Comparison of ENCODE assay signal across 10 cellular contexts in genomic region chr2:55585451-55586079, GRCh38. TPM values are rescaled to one million over a fixed set of nuclear protein-coding genes. Genes with fewer than 3 reads are reported as not detected.
DNase-seq lines count a peak whose midpoint lies in the region; ATAC-seq, FAIRE-seq and TF ChIP-seq lines count a peak whose summit lies in the region.
"Had no signal": no experiment of that assay in that cellular context is flagged by ENCODE, and none has a peak within 500 bp of the region (broad histone marks: within the 10 kb centered on the region; RNA-seq: fewer than 3 reads in every experiment).

No MANE protein-coding gene starts in this region.

- H3K27ac Mint-ChIP-seq in WTC11 = peak overlapping the region; percentile 74; the same call in 1 of the 2 replicates
- H3K27ac Mint-ChIP-seq: T-helper 2 cell treated with Interferon-gamma antibody and Interleukin-4, amounts not matched to agents 5 μg/mL and 100 μg/mL, for 36 hours had no signal

- H3K27me3 ChIP-seq in ACC112 (ENCODE audit: insufficient read depth, low read length) (no peaks in the 10 kb centered on the region), BE2C (no peaks in the 10 kb centered on the region), colonic mucosa (no peaks in the 10 kb centered on the region)
- H3K27me3 ChIP-seq: tibial nerve had no signal

- H3K27me3 Mint-ChIP-seq in WTC11 (ENCODE audit: low read depth) = no peaks in the 10 kb centered on the region

- H3K4me1 ChIP-seq in ACC112 (ENCODE audit: control insufficient read depth, insufficient read depth, low read length, unreplicated experiment) (peaks cover 52% of the 10 kb centered on the region), BE2C (no peaks in the 10 kb centered on the region), colonic mucosa (no peaks in the 10 kb centered on the region)

- no peak overlapping the region for H3K9ac ChIP-seq in colonic mucosa (ENCODE audit: low read depth in 2 of 2, low read length in 2 of 2)

- POLR2A ChIA-PET in WTC11 (lab: Charles Lee) = no interaction called here

- intact Hi-C loops in colonic mucosa (cut with DNase I) = no loop called here

- no peak overlapping the region for H3K4me3 Mint-ChIP-seq in WTC11
- H3K4me3 Mint-ChIP-seq: T-helper 2 cell treated with Interferon-gamma antibody and Interleukin-4, amounts not matched to agents 5 μg/mL and 100 μg/mL, for 36 hours had no signal

- peak overlapping the region; percentile 99 for H3K27ac ChIP-seq in ACC112 (ENCODE audit: low read depth, low read length)
- no peak overlapping the region for H3K27ac ChIP-seq in colonic mucosa
- H3K27ac ChIP-seq: tibial nerve had no signal

- H3K4me3 ChIP-seq in ACC112 (ENCODE audit: low read depth, low read length) (peak overlapping the region; percentile 61), fibroblast of the aortic adventitia (ENCODE audit: low read depth, low read length) (no peak overlapping the region), BE2C (ENCODE audit: low read depth, low read length) (no peak overlapping the region), colonic mucosa (no peak overlapping the region)
- H3K4me3 ChIP-seq: tibial nerve had no signal

- peak; percentile 18 for FAIRE-seq in GM19239 (lab: Jason Lieb, UNC)

- no peaks in the 10 kb centered on the region for H3K9me3 Mint-ChIP-seq in WTC11
- H3K9me3 Mint-ChIP-seq: T-helper 2 cell treated with Interferon-gamma antibody and Interleukin-4, amounts not matched to agents 5 μg/mL and 100 μg/mL, for 36 hours had no signal

- H3K79me2 ChIP-seq in ACC112 (ENCODE audit: control insufficient read depth, insufficient read depth, low read length, unreplicated experiment) = peaks cover 9% of the 10 kb centered on the region

- H3K36me3 ChIP-seq in ACC112 (ENCODE audit: insufficient read depth, low read length) (peaks cover 13% of the 10 kb centered on the region), BE2C (peaks cover 3% of the 10 kb centered on the region), colonic mucosa (peaks cover 13% of the 10 kb centered on the region)

- peaks cover 9% of the 10 kb centered on the region for H3K36me3 Mint-ChIP-seq in WTC11

- no peak for TF ChIP-seq CTCF in WTC11 (IDR thresholded peaks at IDR 0.05)
- TF ChIP-seq CTCF in fibroblast of the aortic adventitia (IDR thresholded peaks at IDR 0.05; ENCODE audit: insufficient read depth, low read length) = no peak
- no peak for TF ChIP-seq CTCF in BE2C (IDR thresholded peaks at IDR 0.05; ENCODE audit: low read depth, low read length)
- TF ChIP-seq CTCF in colonic mucosa (IDR thresholded peaks at IDR 0.05) = no peak
- no peak for TF ChIP-seq CTCF in GM20000 (IDR thresholded peaks at IDR 0.05; ENCODE audit: extremely low read depth, missing control alignments)

- no peak for ATAC-seq in WTC11
- no peak for ATAC-seq in GM18517 (IDR thresholded peaks at IDR 0.05; ENCODE audit: unreplicated experiment)

- H3K4me1 Mint-ChIP-seq in WTC11 = no peaks in the 10 kb centered on the region

- H3K9me3 ChIP-seq in BE2C (no peaks in the 10 kb centered on the region), colonic mucosa (no peaks in the 10 kb centered on the region)
- H3K9me3 ChIP-seq: tibial nerve had no signal

- H2AFZ ChIP-seq in ACC112 (ENCODE audit: low read length, unreplicated experiment) = no peak overlapping the region

- no peak for DNase-seq in GM19239 (ENCODE audit: insufficient read length, low spot score)
- DNase-seq in WTC11 (ENCODE audit: low spot score) = no peak
- DNase-seq in fibroblast of the aortic adventitia (ENCODE audit: low read depth) = peak; percentile 78
- no peak for DNase-seq in BE2C
- DNase-seq in colonic mucosa = no peak
- no peak for DNase-seq in GM20000 (ENCODE audit: low spot score)

- CTCF ChIA-PET in WTC11 (lab: Charles Lee) = no interaction called here

TF ChIP-seq in WTC11, 78 proteins besides CTCF, POLR2A, EP300 and RAD21:
- TF ChIP-seq TEAD4 (CRISPR knock-in tag; IDR thresholded peaks at IDR 0.05) (no peak), SOX15 (CRISPR knock-in tag; IDR thresholded peaks at IDR 0.05) (no peak), SP1 (CRISPR knock-in tag; conservative IDR thresholded peaks at IDR 0.05) (no peak), ZBTB43 (CRISPR knock-in tag; IDR thresholded peaks at IDR 0.05) (no peak), HMGA2 (CRISPR knock-in tag; IDR thresholded peaks at IDR 0.05) (no peak), CREB1 (CRISPR knock-in tag; IDR thresholded peaks at IDR 0.05) (no peak), OVOL2 (CRISPR knock-in tag; IDR thresholded peaks at IDR 0.05; ENCODE audit: borderline replicate concordance) (no peak), MYBL2 (CRISPR knock-in tag; IDR thresholded peaks at IDR 0.05) (no peak), SMAD3 (CRISPR knock-in tag; IDR thresholded peaks at IDR 0.05; ENCODE audit: borderline replicate concordance) (no peak), ATF1 (CRISPR knock-in tag; IDR thresholded peaks at IDR 0.05) (no peak), ELF4 (CRISPR knock-in tag; IDR thresholded peaks at IDR 0.05; ENCODE audit: low read depth) (no peak), TP53 (CRISPR knock-in tag; IDR thresholded peaks at IDR 0.05) (no peak), TEAD1 (CRISPR knock-in tag; IDR thresholded peaks at IDR 0.05) (no peak), MLX (CRISPR knock-in tag; IDR thresholded peaks at IDR 0.05) (no peak), MXD4 (CRISPR knock-in tag; IDR thresholded peaks at IDR 0.05; ENCODE audit: borderline replicate concordance) (no peak), AR (CRISPR knock-in tag; IDR thresholded peaks at IDR 0.05) (no peak), NFATC4 (CRISPR knock-in tag; IDR thresholded peaks at IDR 0.05) (no peak), USF2 (CRISPR knock-in tag; IDR thresholded peaks at IDR 0.05) (no peak), ZNF263 (CRISPR knock-in tag; IDR thresholded peaks at IDR 0.05; ENCODE audit: low read depth) (no peak)
TF ChIP-seq in WTC11: peak in this region for 0.

RNA-seq across cellular contexts. Expression of gene PPP4R3B, which starts 31.9 kb away (rescaled TPM):
- total RNA-seq in WTC11 (2021) (38.2 to 41.4 TPM (median 39.0 TPM) in 3 replicates), fibroblast of the aortic adventitia (ENCODE audit: low replicate concordance) (57.1 and 74.9 TPM in 2 replicates), colonic mucosa (10 to 100 TPM; 61.2 to 81.1 TPM)
- 25.1 TPM for polyA plus RNA-seq in BE2C (2012; ENCODE audit: insufficient read depth, insufficient read length, low read depth)
